18 cellular contexts compared by ENCODE assay signal in genomic region chr10:2111936-2112335, GRCh38.
DNase-seq lines count a peak whose midpoint lies in the region; ATAC-seq, FAIRE-seq and TF ChIP-seq lines count a peak whose summit lies in the region.
"Had no signal": no experiment of that assay in that cellular context is flagged by ENCODE, and none has a peak within 500 bp of the region (broad histone marks: within the 10 kb centered on the region; RNA-seq: fewer than 3 reads in every experiment).

No MANE protein-coding gene starts in this region.

- no peak for TF ChIP-seq CTCF in bronchial epithelial cell (IDR thresholded peaks at IDR 0.05; ENCODE audit: insufficient read depth, low read length, severe bottlenecking)

- no peaks in the 10 kb centered on the region for H3K4me1 Mint-ChIP-seq in stimulated activated memory B cell treated with anti-CD40 and anti-IgM and Interleukin-4, amounts not matched to agents 10 μg/mL and 1 μg/mL and 100 μg/mL, for 72 hours
- H3K4me1 Mint-ChIP-seq: mesothelial cell of epicardium had no signal

- intact Hi-C loops in Right ventricle myocardium inferior (cut with DNase I), result no loop called here

- peak; percentile 4 for DNase-seq in COLO829 (ENCODE audit: low spot score)
- peak; percentile 33 for DNase-seq in NT2/D1 (ENCODE audit: low read depth, low spot score)
- peak; percentile 93 for DNase-seq in bronchial epithelial cell (ENCODE audit: low read depth)
- peak; percentile 99 for DNase-seq in kidney tubule cell (ENCODE audit: low spot score)
- DNase-seq in Right ventricle myocardium inferior (ENCODE audit: missing footprints), result no peak
- DNase-seq in activated T-cell treated with anti-CD3 and anti-CD28 coated beads, Interleukin-2, amount 50 U/mL, for 48 hours, result no peak
- DNase-seq: activated T-cell treated with anti-CD3 and anti-CD28 coated beads for 4 hours, colonic mucosa, KG1, NCI-H1417 treated with DMSO at 0.1 percent for 48 hours, occipital lobe, spleen, stomach, T-helper 1 cell had no signal

- no peak overlapping the region for H3K9ac ChIP-seq in NT2/D1 (ENCODE audit: insufficient read length, low read depth)

- H3K27me3 Mint-ChIP-seq in stimulated activated memory B cell treated with anti-CD40 and anti-IgM and Interleukin-4, amounts not matched to agents 10 μg/mL and 1 μg/mL and 100 μg/mL, for 72 hours, result no peaks in the 10 kb centered on the region

- no peak overlapping the region for H3K4me3 ChIP-seq in NT2/D1 (ENCODE audit: insufficient read length, low read depth)
- H3K4me3 ChIP-seq in bronchial epithelial cell (ENCODE audit: low read depth, low read length), result no peak overlapping the region
- H3K4me3 ChIP-seq: colonic mucosa, HAP-1, spleen, stomach had no signal

- H3K36me3 ChIP-seq in NT2/D1 (ENCODE audit: insufficient read depth, insufficient read length, low read length), result no peaks in the 10 kb centered on the region
- no peaks in the 10 kb centered on the region for H3K36me3 ChIP-seq in bronchial epithelial cell (ENCODE audit: control insufficient read depth, insufficient read depth, low read length)
- H3K36me3 ChIP-seq: colonic mucosa, HAP-1, spleen, stomach had no signal

- FAIRE-seq in bronchial epithelial cell (lab: Jason Lieb, UNC), result peak; percentile 97

- no peaks in the 10 kb centered on the region for H3K4me1 ChIP-seq in NT2/D1 (ENCODE audit: insufficient read depth, insufficient read length)
- H3K4me1 ChIP-seq: colonic mucosa, HAP-1, spleen, stomach had no signal

- H3K9me3 Mint-ChIP-seq in stimulated activated memory B cell treated with anti-CD40 and anti-IgM and Interleukin-4, amounts not matched to agents 10 μg/mL and 1 μg/mL and 100 μg/mL, for 72 hours, result no peaks in the 10 kb centered on the region

- no peak overlapping the region for H3K27ac Mint-ChIP-seq in stimulated activated memory B cell treated with anti-CD40 and anti-IgM and Interleukin-4, amounts not matched to agents 10 μg/mL and 1 μg/mL and 100 μg/mL, for 72 hours
- H3K27ac Mint-ChIP-seq: mesothelial cell of epicardium had no signal

- H3K4me3 Mint-ChIP-seq in stimulated activated memory B cell treated with anti-CD40 and anti-IgM and Interleukin-4, amounts not matched to agents 10 μg/mL and 1 μg/mL and 100 μg/mL, for 72 hours, result no peak overlapping the region
- H3K4me3 Mint-ChIP-seq: mesothelial cell of epicardium had no signal

- TF ChIP-seq POLR2A in GM18505 (IDR thresholded peaks at IDR 0.05; ENCODE audit: borderline replicate concordance, extremely low read depth, insufficient read depth, insufficient read length), result no peak

- ATAC-seq in Right ventricle myocardium inferior, result no peak
- ATAC-seq in stimulated activated memory B cell treated with anti-CD40 and anti-IgM and Interleukin-4, amounts not matched to agents 10 μg/mL and 1 μg/mL and 100 μg/mL, for 72 hours, result no peak
- no peak for ATAC-seq in GM18505 (IDR thresholded peaks at IDR 0.05; ENCODE audit: unreplicated experiment)

- no peaks in the 10 kb centered on the region for H3K27me3 ChIP-seq in NT2/D1 (ENCODE audit: insufficient read depth, insufficient read length)
- H3K27me3 ChIP-seq in bronchial epithelial cell (ENCODE audit: control insufficient read depth, insufficient read depth, low read length), result no peaks in the 10 kb centered on the region
- H3K27me3 ChIP-seq: colonic mucosa, spleen, stomach had no signal

- no peaks in the 10 kb centered on the region for H3K36me3 Mint-ChIP-seq in stimulated activated memory B cell treated with anti-CD40 and anti-IgM and Interleukin-4, amounts not matched to agents 10 μg/mL and 1 μg/mL and 100 μg/mL, for 72 hours
- H3K36me3 Mint-ChIP-seq: mesothelial cell of epicardium had no signal

- H3K9me3 ChIP-seq in NT2/D1 (ENCODE audit: insufficient read depth, low read length), result no peaks in the 10 kb centered on the region
- H3K9me3 ChIP-seq: colonic mucosa, HAP-1 had no signal

Comparison
In these comparisons a context has a peak if more than half of its experiments do, and no peak if none do; other contexts are left out.
1. DNase-seq: peak in COLO829 (single experiment), NT2/D1 (single experiment), bronchial epithelial cell (single experiment) and kidney tubule cell (single experiment); none in Right ventricle myocardium inferior (single experiment) and activated T-cell treated with anti-CD3 and anti-CD28 coated beads, Interleukin-2, amount 50 U/mL, for 48 hours (0 of 2).